24 cellular contexts compared by ENCODE assay signal in the genomic region with DNA sequence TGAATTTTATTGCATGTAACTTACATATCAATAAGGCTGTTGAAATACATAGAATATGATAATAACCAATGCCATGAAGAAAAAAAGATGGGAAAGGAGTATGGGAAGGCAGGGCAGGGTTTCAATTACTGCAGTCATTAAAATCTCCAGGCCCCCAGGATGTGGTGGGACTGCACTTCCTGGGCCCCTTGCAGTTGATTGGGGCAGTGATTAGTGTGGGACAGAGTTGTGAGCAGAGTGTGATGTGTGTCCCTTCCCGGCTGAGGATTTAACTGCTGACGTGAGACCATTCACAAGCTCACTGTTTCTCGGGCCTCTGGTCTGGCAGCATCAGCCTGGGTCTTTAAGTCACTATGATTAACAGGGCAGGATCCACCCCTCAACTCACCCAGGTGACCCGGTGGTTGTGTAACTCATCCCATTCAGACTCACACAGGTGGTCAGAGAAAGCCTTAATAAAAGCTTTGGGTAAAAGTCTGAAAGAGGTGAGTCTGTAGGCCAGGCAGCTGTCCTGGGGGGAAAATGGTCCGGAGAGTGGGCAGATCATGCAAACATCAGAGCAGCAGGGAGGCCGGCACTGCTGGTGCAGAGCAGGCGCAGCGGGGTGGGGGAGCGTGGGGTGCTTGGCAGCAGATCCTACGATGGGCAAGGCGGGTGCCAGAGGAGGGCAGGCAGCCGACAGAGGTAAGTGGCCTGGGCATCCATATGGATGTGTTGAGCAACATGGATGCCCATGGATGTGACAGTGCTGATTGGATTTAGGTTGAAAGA. TPM values are rescaled to one million over a fixed set of nuclear protein-coding genes. Genes with fewer than 3 reads are reported as not detected.
"Had no signal": no experiment of that assay in that cellular context is flagged by ENCODE, and none has a peak within 500 bp of the region (broad histone marks: within the 10 kb centered on the region; RNA-seq: fewer than 3 reads in every experiment).

No MANE protein-coding gene starts in this region.

- H3K9me3 Mint-ChIP-seq: activated T-cell treated with anti-CD3 and anti-CD28 coated beads, Interleukin-2, amount 50 U/mL, for 4 hours; central memory CD8-positive, alpha-beta T cell; stimulated activated naive B cell treated with anti-CD40 and anti-IgM and Interleukin-4, amounts not matched to agents 10 μg/mL and 1 μg/mL and 100 μg/mL, for 72 hours had no signal

- H3K27me3 ChIP-seq: breast epithelium, colonic mucosa, sigmoid colon, tibial artery had no signal

- H3K4me2 ChIP-seq: smooth muscle cell had no signal

- H3K4me1 Mint-ChIP-seq: activated naive CD8-positive, alpha-beta T cell treated with anti-CD3 and anti-CD28 coated beads for 36 hours; central memory CD8-positive, alpha-beta T cell; endodermal cell had no signal

- H3K27ac ChIP-seq: breast epithelium, colonic mucosa, gastroesophageal sphincter, sigmoid colon, tibial artery, WERI-Rb-1 had no signal

- H3K4me1 ChIP-seq: breast epithelium, colonic mucosa, gastroesophageal sphincter, sigmoid colon, tibial artery had no signal

- H3K9me3 ChIP-seq: breast epithelium, colonic mucosa, gastroesophageal sphincter, sigmoid colon, tibial artery had no signal

- ATAC-seq: activated T-cell treated with anti-CD3 and anti-CD28 coated beads, Interleukin-2, amount 50 U/mL, for 4 hours; gastroesophageal sphincter; stimulated activated naive B cell treated with anti-CD40 and anti-IgM and Interleukin-4, amounts not matched to agents 10 μg/mL and 1 μg/mL and 100 μg/mL, for 72 hours had no signal

- H3K4me3 Mint-ChIP-seq: activated naive CD8-positive, alpha-beta T cell treated with anti-CD3 and anti-CD28 coated beads for 36 hours; activated T-cell treated with anti-CD3 and anti-CD28 coated beads, Interleukin-2, amount 50 U/mL, for 4 hours; central memory CD8-positive, alpha-beta T cell; endodermal cell; stimulated activated naive B cell treated with anti-CD40 and anti-IgM and Interleukin-4, amounts not matched to agents 10 μg/mL and 1 μg/mL and 100 μg/mL, for 72 hours had no signal

- H3K36me3 ChIP-seq: breast epithelium, colonic mucosa, gastroesophageal sphincter, sigmoid colon, tibial artery, WERI-Rb-1 had no signal

- H3K27ac Mint-ChIP-seq: activated naive CD8-positive, alpha-beta T cell treated with anti-CD3 and anti-CD28 coated beads for 36 hours; endodermal cell; stimulated activated naive B cell treated with anti-CD40 and anti-IgM and Interleukin-4, amounts not matched to agents 10 μg/mL and 1 μg/mL and 100 μg/mL, for 72 hours had no signal

- DNase-seq: activated CD4-positive, CD25-positive, alpha-beta regulatory T cell treated with anti-CD3 and anti-CD28 coated beads, Interleukin-2, amount 50 U/mL, for 72 hours; activated CD8-positive, alpha-beta memory T cell treated with anti-CD3 and anti-CD28 coated beads, Interleukin-2, amount 50 U/mL, for 48 hours; activated naive CD4-positive, alpha-beta T cell treated with Interleukin-2 at 50 U/mL for 16 hours; activated naive CD8-positive, alpha-beta T cell treated with anti-CD3 and anti-CD28 coated beads for 36 hours; activated T-cell treated with anti-CD3 and anti-CD28 coated beads, Interleukin-2, amount 50 U/mL, for 4 hours; colonic mucosa; endodermal cell; hypothalamus; mesenchymal stem cell; occipital lobe; posterior cingulate gyrus; sigmoid colon; stimulated activated CD4-positive, alpha-beta T cell treated with anti-CD3 and anti-CD28 coated beads, Interleukin-15, amount 100 ng/mL, for 24 hours; stimulated activated naive B cell treated with anti-CD40 and anti-IgM and Interleukin-4, amounts not matched to agents 10 μg/mL and 1 μg/mL and 100 μg/mL, for 72 hours; T-helper 1 cell; tibial artery; WERI-Rb-1 had no signal

- H3K36me3 Mint-ChIP-seq: activated naive CD8-positive, alpha-beta T cell treated with anti-CD3 and anti-CD28 coated beads for 36 hours had no signal

- H3K4me3 ChIP-seq: breast epithelium, colonic mucosa, gastroesophageal sphincter, sigmoid colon, smooth muscle cell, tibial artery had no signal

RNA-seq across cellular contexts. Expression of a gene that starts 36.3 kb away (rescaled TPM):
- total RNA-seq: endodermal cell, renal cortical epithelial cell, smooth muscle cell had no signal
- polyA plus RNA-seq: neural cell, smooth muscle cell had no signal

RNA-seq across cellular contexts. Expression of a gene that starts 43.5 kb away (rescaled TPM):
- total RNA-seq: activated CD8-positive, alpha-beta memory T cell treated with anti-CD3 and anti-CD28 coated beads for 36 hours; activated naive CD8-positive, alpha-beta T cell treated with anti-CD3 and anti-CD28 coated beads for 36 hours had no signal
